Comparison of ENCODE assay signal across 1 cellular context in genomic region chr7:92685146-92686042, GRCh38.
TF ChIP-seq lines count a peak whose summit lies in the region.

No MANE protein-coding gene starts in this region.

TF ChIP-seq in K562, 482 proteins besides CTCF, POLR2A, EP300 and RAD21 (continued from another document):
- TF ChIP-seq AFF4 (CRISPR knock-in tag; IDR thresholded peaks at IDR 0.05) (no peak), BRF2 (IDR thresholded peaks at IDR 0.05; ENCODE audit: borderline replicate concordance, insufficient read depth, insufficient read length) (no peak), GTF2E2 (tag; IDR thresholded peaks at IDR 0.05) (0 out of 2 replicates have a peak, but pooled peaks have one; percentile 27), PTRF (tag; IDR thresholded peaks at IDR 0.05) (peak; percentile 51; the same call in 1 of the 2 replicates), TCF7 (IDR thresholded peaks at IDR 0.05; ENCODE audit: borderline replicate concordance) (no peak), RERE (CRISPR knock-in tag; IDR thresholded peaks at IDR 0.05; ENCODE audit: borderline replicate concordance) (no peak), TFAP4 (CRISPR knock-in tag; IDR thresholded peaks at IDR 0.05; ENCODE audit: borderline replicate concordance) (no peak), TAF15 (IDR thresholded peaks at IDR 0.05; ENCODE audit: low read depth, low read length) (no peak), TEAD1 (CRISPR knock-in tag; IDR thresholded peaks at IDR 0.05) (peak in 1 of 2 experiments; percentile 67; a peak in 1 of 4 replicates)
